16 cellular contexts compared by ENCODE assay signal in genomic region chr18:59484796-59485328, GRCh38.
A peak's percentile ranks its signal among the peaks of the same experiment; 100 is the strongest.
DNase-seq lines count a peak whose midpoint lies in the region; ATAC-seq and TF ChIP-seq lines count a peak whose summit lies in the region.
"Had no signal": no experiment of that assay in that cellular context is flagged by ENCODE, and none has a peak within 500 bp of the region (broad histone marks: within the 10 kb centered on the region; RNA-seq: fewer than 3 reads in every experiment).

No MANE protein-coding gene starts in this region.

- TF ChIP-seq CTCF in retinal pigment epithelial cell (conservative IDR thresholded peaks at IDR 0.05; ENCODE audit: low read depth, low read length): no peak

- no peak for ATAC-seq in GM18873 (IDR thresholded peaks at IDR 0.05; ENCODE audit: low FRiP score, unreplicated experiment)
- ATAC-seq: right lobe of liver; stimulated activated naive B cell treated with anti-CD40 and anti-IgM and Interleukin-4, amounts not matched to agents 10 μg/mL and 1 μg/mL and 100 μg/mL, for 72 hours had no signal

- no peak overlapping the region for H3K4me3 ChIP-seq in retinal pigment epithelial cell (ENCODE audit: low read length)
- H3K4me3 ChIP-seq: colonic mucosa, right lobe of liver had no signal

- DNase-seq in AG20443 (ENCODE audit: low spot score) (peak; percentile 42), NCI-H226 (peak; percentile 3), fibroblast of peridontal ligament (ENCODE audit: extremely low read depth) (peak; percentile 98), retinal pigment epithelial cell (ENCODE audit: low read depth) (peak; percentile 64)
- DNase-seq in activated naive CD4-positive, alpha-beta T cell treated with Interleukin-2 at 50 U/mL for 16 hours: no peak
- DNase-seq in activated T-cell treated with anti-CD3 and anti-CD28 coated beads, Interleukin-2, amount 50 U/mL, for 1 hour: no peak
- DNase-seq: activated CD4-positive, alpha-beta T cell treated with anti-CD3 and anti-CD28 coated beads, Interleukin-2, amount 50 U/mL, for 48 hours; activated T-cell treated with anti-CD3 and anti-CD28 coated beads, Interleukin-2, amount 50 U/mL, for 48 hours; CD4-positive, CD25-positive, alpha-beta regulatory T cell; colonic mucosa; NCI-H1694 treated with DMSO at 0.1 percent for 48 hours; NCI-H524; OCI-M1; right lobe of liver; stimulated activated naive B cell treated with anti-CD40 and anti-IgM and Interleukin-4, amounts not matched to agents 10 μg/mL and 1 μg/mL and 100 μg/mL, for 72 hours had no signal

Comparison
In these comparisons a context has a peak if more than half of its experiments do, and no peak if none do; other contexts are left out.
1. DNase-seq: peak in AG20443 (single experiment), NCI-H226 (single experiment), fibroblast of peridontal ligament (single experiment) and retinal pigment epithelial cell (single experiment); none in activated naive CD4-positive, alpha-beta T cell treated with Interleukin-2 at 50 U/mL for 16 hours (single experiment) and activated T-cell treated with anti-CD3 and anti-CD28 coated beads, Interleukin-2, amount 50 U/mL, for 1 hour (single experiment).